ENCODE assay signal across 1 cellular context in genomic region chr16:30570621-30571443, GRCh38.
TF ChIP-seq lines count a peak whose summit lies in the region.

No MANE protein-coding gene starts in this region.

TF ChIP-seq in HEK293, 187 proteins besides CTCF, POLR2A, EP300 and RAD21 (continued from another document and continues in another):
- TF ChIP-seq ZNF704 (tag by site-specific recombination; IDR thresholded peaks at IDR 0.05) (peak; percentile 83; the same call in 1 of the 2 replicates), OSR2 (tag by site-specific recombination; IDR thresholded peaks at IDR 0.05) (peak; percentile 15; the same call in 1 of the 2 replicates), ZNF558 (tag by site-specific recombination; IDR thresholded peaks at IDR 0.05) (peak; percentile 96), ZNF214 (tag by site-specific recombination; IDR thresholded peaks at IDR 0.05; ENCODE audit: borderline replicate concordance) (peak; percentile 31; the same call in 1 of the 2 replicates), OVOL3 (tag by site-specific recombination; IDR thresholded peaks at IDR 0.05) (peak; percentile 91; the same call in 1 of the 2 replicates), ZIC2 (tag by site-specific recombination; IDR thresholded peaks at IDR 0.05) (peak; percentile 5; the same call in 1 of the 2 replicates), ZFP3 (tag by site-specific recombination; IDR thresholded peaks at IDR 0.05; ENCODE audit: low read depth) (peak; percentile 68; the same call in 1 of the 2 replicates), ZNF174 (tag by site-specific recombination; IDR thresholded peaks at IDR 0.05) (no peak), ZNF580 (tag by site-specific recombination; IDR thresholded peaks at IDR 0.05) (peak; percentile 94), ZNF18 (tag by site-specific recombination; IDR thresholded peaks at IDR 0.05) (peak; percentile 82), ZNF433 (tag by site-specific recombination; IDR thresholded peaks at IDR 0.05; ENCODE audit: low read depth) (peak; percentile 100), IKZF3 (tag by site-specific recombination; IDR thresholded peaks at IDR 0.05) (peak; percentile 69), ZNF548 (tag by site-specific recombination; IDR thresholded peaks at IDR 0.05) (peak; percentile 61), ZNF513 (tag by site-specific recombination; IDR thresholded peaks at IDR 0.05) (no peak), ZNF19 (tag by site-specific recombination; IDR thresholded peaks at IDR 0.05; ENCODE audit: low read depth) (peak; percentile 99), ZNF280D (tag by site-specific recombination; IDR thresholded peaks at IDR 0.05) (no peak), ZBTB44 (tag by site-specific recombination; IDR thresholded peaks at IDR 0.05) (no peak), ZNF670 (tag by site-specific recombination; IDR thresholded peaks at IDR 0.05; ENCODE audit: low read depth) (0 out of 2 replicates have a peak, but pooled peaks have one; percentile 60), ZNF623 (tag by site-specific recombination; IDR thresholded peaks at IDR 0.05) (peak; percentile 95), GLIS2 (tag by site-specific recombination; IDR thresholded peaks at IDR 0.05) (peak; percentile 83; the same call in 1 of the 2 replicates), ZNF335 (tag by site-specific recombination; conservative IDR thresholded peaks at IDR 0.05) (peak; percentile 93), ZNF510 (tag by site-specific recombination; IDR thresholded peaks at IDR 0.05; ENCODE audit: insufficient replicate concordance) (peak; percentile 98), ZNF175 (tag by site-specific recombination; IDR thresholded peaks at IDR 0.05) (peak; percentile 82; the same call in 1 of the 2 replicates), ZNF155 (tag by site-specific recombination; IDR thresholded peaks at IDR 0.05) (0 out of 2 replicates have a peak, but pooled peaks have one; percentile 82), ZSCAN23 (tag by site-specific recombination; IDR thresholded peaks at IDR 0.05) (peak; percentile 59; the same call in 1 of the 2 replicates), ZNF76 (tag by site-specific recombination; IDR thresholded peaks at IDR 0.05; ENCODE audit: borderline replicate concordance, low read depth) (peak; percentile 73), ZNF292 (tag by site-specific recombination; IDR thresholded peaks at IDR 0.05; ENCODE audit: borderline replicate concordance, low read depth) (peak; percentile 100), ZNF610 (tag by site-specific recombination; IDR thresholded peaks at IDR 0.05; ENCODE audit: borderline replicate concordance) (peak; percentile 88), ZNF843 (tag by site-specific recombination; IDR thresholded peaks at IDR 0.05) (peak; percentile 33; the same call in 1 of the 2 replicates), ATF2 (tag by site-specific recombination; IDR thresholded peaks at IDR 0.05; ENCODE audit: low read depth) (no peak), PATZ1 (tag by site-specific recombination; IDR thresholded peaks at IDR 0.05) (peak; percentile 51; the same call in 1 of the 2 replicates), ZNF146 (tag by site-specific recombination; IDR thresholded peaks at IDR 0.05) (peak; percentile 47; the same call in 1 of the 2 replicates), SCRT2 (tag by site-specific recombination; IDR thresholded peaks at IDR 0.05) (no peak; the same call in 1 of the 2 replicates), SP3 (tag by site-specific recombination; IDR thresholded peaks at IDR 0.05) (peak; percentile 50), ZBTB11 (tag by site-specific recombination; conservative IDR thresholded peaks at IDR 0.05; ENCODE audit: low read depth) (peak; percentile 93), GFI1B (tag by site-specific recombination; IDR thresholded peaks at IDR 0.05) (peak; percentile 92), ZNF776 (tag by site-specific recombination; IDR thresholded peaks at IDR 0.05; ENCODE audit: borderline replicate concordance) (no peak), ZNF266 (tag by site-specific recombination; IDR thresholded peaks at IDR 0.05; ENCODE audit: low read depth) (peak; percentile 99), ZNF24 (tag by site-specific recombination; IDR thresholded peaks at IDR 0.05) (peak; percentile 58; the same call in 1 of the 2 replicates), ZNF302 (tag by site-specific recombination; IDR thresholded peaks at IDR 0.05; ENCODE audit: low read depth) (0 out of 2 replicates have a peak, but pooled peaks have one; percentile 54), ZNF560 (tag by site-specific recombination; IDR thresholded peaks at IDR 0.05; ENCODE audit: borderline replicate concordance) (peak; percentile 99), ZBTB8A (tag by site-specific recombination; IDR thresholded peaks at IDR 0.05) (peak; percentile 95), BCL11A (tag by site-specific recombination; IDR thresholded peaks at IDR 0.05; ENCODE audit: low read depth) (peak; percentile 55; the same call in 1 of the 2 replicates), ZNF416 (tag by site-specific recombination; IDR thresholded peaks at IDR 0.05) (no peak), ZNF529 (tag by site-specific recombination; IDR thresholded peaks at IDR 0.05; ENCODE audit: insufficient replicate concordance) (peak; percentile 91), ZNF223 (tag by site-specific recombination; IDR thresholded peaks at IDR 0.05) (peak; percentile 93), ZEB2 (tag by site-specific recombination; IDR thresholded peaks at IDR 0.05) (no peak; the same call in 1 of the 2 replicates)
